In the genomic region with DNA sequence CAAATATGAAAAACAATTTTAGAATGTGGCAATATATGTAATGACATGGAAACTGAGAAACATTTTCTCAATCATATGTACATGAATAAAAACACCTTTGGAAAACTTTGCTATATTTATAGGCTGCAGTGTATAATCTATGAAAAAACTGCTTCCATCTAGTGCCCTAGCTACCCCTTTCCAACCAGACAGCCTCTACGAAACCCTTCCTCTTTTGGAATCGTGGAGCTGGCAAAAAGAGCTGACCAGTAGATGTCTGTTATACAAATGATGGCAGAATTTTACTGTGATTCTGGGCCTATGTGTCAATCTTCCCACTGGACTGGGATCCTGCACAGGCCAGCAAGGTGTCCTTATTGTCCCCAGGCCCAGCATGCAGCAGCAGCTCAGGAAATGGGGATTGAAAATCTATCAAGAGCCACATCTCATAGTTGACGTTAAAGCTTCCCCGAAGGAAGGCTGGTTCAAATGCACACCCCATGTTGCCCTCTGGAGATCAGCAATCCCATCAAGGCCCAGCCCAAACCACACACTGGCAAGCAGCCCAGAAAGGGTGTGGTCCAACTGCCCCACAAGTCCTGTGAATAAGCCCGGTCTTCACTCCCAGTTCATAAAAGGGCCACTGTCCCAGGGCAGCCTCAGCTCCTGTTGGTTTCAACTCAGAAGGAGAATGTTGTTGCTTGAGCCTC, we compare ENCODE assay signal across 8 cellular contexts. TPM values are rescaled to one million over a fixed set of nuclear protein-coding genes. Genes with fewer than 3 reads are reported as not detected.
DNase-seq lines count a peak whose midpoint lies in the region; ATAC-seq and TF ChIP-seq lines count a peak whose summit lies in the region.

No MANE protein-coding gene starts in this region.

- peak; percentile 94 for DNase-seq in LoVo (ENCODE audit: low spot score)
- peak; percentile 55 to 83 for DNase-seq in ascending aorta (ENCODE audit: low spot score in 2 of 2)
- DNase-seq in inferior parietal cortex (ENCODE audit: extremely low spot score): peak; percentile 85
- DNase-seq in stomach: peak; percentile 94
- DNase-seq in activated CD8-positive, alpha-beta T cell treated with anti-CD3 and anti-CD28 coated beads, Interleukin-2, amount 10 ng/mL, durations not matched to agents 7 days and 5 days: no peak
- no peak for DNase-seq in activated CD4-positive, alpha-beta T cell treated with anti-CD3 and anti-CD28 coated beads, Interleukin-2, amount 10 ng/mL, durations not matched to agents 24 days and 14 days

- intact Hi-C loops in ascending aorta (cut with DNase I): no loop called here
- intact Hi-C loops in stomach (cut with DNase I; ENCODE audit: low total_unique reads): no loop called here
- intact Hi-C loops in activated CD4-positive, alpha-beta T cell treated with anti-CD3 and anti-CD28 coated beads, Interleukin-2, amount 10 ng/mL, durations not matched to agents 24 days and 14 days (cut with micrococcal nuclease): no loop called here

- no peaks in the 10 kb centered on the region for H3K36me3 Mint-ChIP-seq in activated CD8-positive, alpha-beta T cell treated with anti-CD3 and anti-CD28 coated beads, Interleukin-2, amount 10 ng/mL, durations not matched to agents 7 days and 5 days (ENCODE audit: low read depth)
- no peaks in the 10 kb centered on the region for H3K36me3 Mint-ChIP-seq in activated CD4-positive, alpha-beta T cell treated with anti-CD3 and anti-CD28 coated beads, Interleukin-2, amount 10 ng/mL, durations not matched to agents 24 days and 14 days (ENCODE audit: low read depth)

- H3K4me1 ChIP-seq in BLaER1 (peaks cover 12% of the 10 kb centered on the region), ascending aorta (peaks cover 3 to 6% of the 10 kb centered on the region in 2 donors), stomach (peaks cover 7 to 25% (median 17%) of the 10 kb centered on the region in 4 donors)

- H3K27ac ChIP-seq in BLaER1: no peak overlapping the region
- peak overlapping the region; percentile 0 to 30 for H3K27ac ChIP-seq in ascending aorta
- H3K27ac ChIP-seq in stomach: peak overlapping the region; percentile 30 to 75 (median 49)

- peak overlapping the region; percentile 39 for H3K4me2 ChIP-seq in BLaER1

- peaks cover 8% of the 10 kb centered on the region for H3K27me3 Mint-ChIP-seq in activated CD8-positive, alpha-beta T cell treated with anti-CD3 and anti-CD28 coated beads, Interleukin-2, amount 10 ng/mL, durations not matched to agents 7 days and 5 days (ENCODE audit: low read depth)
- H3K27me3 Mint-ChIP-seq in activated CD4-positive, alpha-beta T cell treated with anti-CD3 and anti-CD28 coated beads, Interleukin-2, amount 10 ng/mL, durations not matched to agents 24 days and 14 days: peaks cover 7% of the 10 kb centered on the region

- TF ChIP-seq CTCF in ascending aorta (IDR thresholded peaks at IDR 0.05) (no peak), stomach (IDR thresholded peaks at IDR 0.05) (no peak)

- no peaks in the 10 kb centered on the region for H4K20me1 ChIP-seq in BLaER1

- POLR2A ChIA-PET in activated CD8-positive, alpha-beta T cell treated with anti-CD3 and anti-CD28 coated beads, Interleukin-2, amount 10 ng/mL, durations not matched to agents 7 days and 5 days (lab: Charles Lee): interaction anchor here (0.6 kb wide), 1 partner anchor 1185 kb away, joined by 4 read pairs; no protein-coding TSS in a partner anchor

- no peaks in the 10 kb centered on the region for H3K9me3 Mint-ChIP-seq in activated CD8-positive, alpha-beta T cell treated with anti-CD3 and anti-CD28 coated beads, Interleukin-2, amount 10 ng/mL, durations not matched to agents 7 days and 5 days (ENCODE audit: insufficient read depth)
- peaks cover 3% of the 10 kb centered on the region for H3K9me3 Mint-ChIP-seq in activated CD4-positive, alpha-beta T cell treated with anti-CD3 and anti-CD28 coated beads, Interleukin-2, amount 10 ng/mL, durations not matched to agents 24 days and 14 days

- peaks cover 5% of the 10 kb centered on the region; the same call in 1 of the 2 replicates for H3K27me3 ChIP-seq in BLaER1
- no peaks in the 10 kb centered on the region for H3K27me3 ChIP-seq in ascending aorta
- H3K27me3 ChIP-seq in stomach: no peaks in the 10 kb centered on the region

- TF ChIP-seq EP300 in stomach (IDR thresholded peaks at IDR 0.05): no peak

- no peak for TF ChIP-seq POLR2A in stomach (IDR thresholded peaks at IDR 0.05)

- CTCF ChIA-PET in activated CD8-positive, alpha-beta T cell treated with anti-CD3 and anti-CD28 coated beads, Interleukin-2, amount 10 ng/mL, durations not matched to agents 7 days and 5 days (lab: Charles Lee): interaction anchor here (0.7 to 1.6 kb wide), 2 partner anchors 14 to 256 kb away, joined by 4 to 15 read pairs; no protein-coding TSS in a partner anchor

- no peak overlapping the region for H3K4me3 Mint-ChIP-seq in activated CD8-positive, alpha-beta T cell treated with anti-CD3 and anti-CD28 coated beads, Interleukin-2, amount 10 ng/mL, durations not matched to agents 7 days and 5 days
- no peak overlapping the region for H3K4me3 Mint-ChIP-seq in activated CD4-positive, alpha-beta T cell treated with anti-CD3 and anti-CD28 coated beads, Interleukin-2, amount 10 ng/mL, durations not matched to agents 24 days and 14 days

- H3K36me3 ChIP-seq in BLaER1: no peaks in the 10 kb centered on the region
- H3K36me3 ChIP-seq in ascending aorta: no peaks in the 10 kb centered on the region
- H3K36me3 ChIP-seq in stomach: no peaks in the 10 kb centered on the region

- no peak for ATAC-seq in activated CD8-positive, alpha-beta T cell treated with anti-CD3 and anti-CD28 coated beads, Interleukin-2, amount 10 ng/mL, durations not matched to agents 7 days and 5 days
- ATAC-seq in GM19328 (IDR thresholded peaks at IDR 0.05; ENCODE audit: unreplicated experiment): no peak

- no peak overlapping the region for H3K27ac Mint-ChIP-seq in activated CD8-positive, alpha-beta T cell treated with anti-CD3 and anti-CD28 coated beads, Interleukin-2, amount 10 ng/mL, durations not matched to agents 7 days and 5 days
- no peak overlapping the region for H3K27ac Mint-ChIP-seq in activated CD4-positive, alpha-beta T cell treated with anti-CD3 and anti-CD28 coated beads, Interleukin-2, amount 10 ng/mL, durations not matched to agents 24 days and 14 days

- no peak overlapping the region for H3K9ac ChIP-seq in BLaER1

- no peak overlapping the region for H3K4me3 ChIP-seq in BLaER1
- H3K4me3 ChIP-seq in ascending aorta: no peak overlapping the region
- no peak overlapping the region for H3K4me3 ChIP-seq in stomach

- 20 to 24% (median 22%) methylated on average over 5 of the region's 5 CpGs for WGBS in stomach, 5 donors

- H3K4me1 Mint-ChIP-seq in activated CD8-positive, alpha-beta T cell treated with anti-CD3 and anti-CD28 coated beads, Interleukin-2, amount 10 ng/mL, durations not matched to agents 7 days and 5 days (ENCODE audit: low read depth): no peaks in the 10 kb centered on the region
- H3K4me1 Mint-ChIP-seq in activated CD4-positive, alpha-beta T cell treated with anti-CD3 and anti-CD28 coated beads, Interleukin-2, amount 10 ng/mL, durations not matched to agents 24 days and 14 days: no peaks in the 10 kb centered on the region

- H3K9me3 ChIP-seq in BLaER1 (no peaks in the 10 kb centered on the region), ascending aorta (no peaks in the 10 kb centered on the region), stomach (no peaks in the 10 kb centered on the region)

RNA-seq across cellular contexts. Expression of gene FAM20B, which starts 8.9 kb away (rescaled TPM):
- total RNA-seq in ascending aorta: 17.3 TPM
- total RNA-seq in stomach: 10 to 100 TPM; 17.4 to 43.3 (median 26.3) TPM
- 1 to 10 TPM; 8.1 to 9.2 (median 8.8) TPM for polyA plus RNA-seq in stomach
- total RNA-seq in activated CD8-positive, alpha-beta T cell treated with anti-CD3 and anti-CD28 coated beads, Interleukin-2, amount 10 ng/mL, durations not matched to agents 7 days and 5 days: 10 to 100 TPM; 28.6 to 29.4 TPM
- 40.4 and 45.2 TPM in 2 replicates for total RNA-seq in activated CD4-positive, alpha-beta T cell treated with anti-CD3 and anti-CD28 coated beads, Interleukin-2, amount 10 ng/mL, durations not matched to agents 24 days and 14 days

Comparison
In these comparisons a context has a peak if more than half of its experiments do, and no peak if none do; other contexts are left out.
1. DNase-seq: peak in LoVo (single experiment), ascending aorta (2 of 2), inferior parietal cortex (single experiment) and stomach (single experiment); none in activated CD8-positive, alpha-beta T cell treated with anti-CD3 and anti-CD28 coated beads, Interleukin-2, amount 10 ng/mL, durations not matched to agents 7 days and 5 days (single experiment) and activated CD4-positive, alpha-beta T cell treated with anti-CD3 and anti-CD28 coated beads, Interleukin-2, amount 10 ng/mL, durations not matched to agents 24 days and 14 days (single experiment).